In genomic region chr3:173221010-173221409, GRCh38 we compare ENCODE assay signal across 10 cellular contexts.
DNase-seq lines count a peak whose midpoint lies in the region; ATAC-seq and TF ChIP-seq lines count a peak whose summit lies in the region.
"Had no signal": no experiment of that assay in that cellular context is flagged by ENCODE, and none has a peak within 500 bp of the region (broad histone marks: within the 10 kb centered on the region; RNA-seq: fewer than 3 reads in every experiment).

No MANE protein-coding gene starts in this region.

- ATAC-seq in HG03520 (IDR thresholded peaks at IDR 0.05; ENCODE audit: unreplicated experiment): peak; percentile 53
- ATAC-seq: activated CD8-positive, alpha-beta T cell treated with anti-CD3 and anti-CD28 coated beads for 36 hours had no signal

- H3K27ac ChIP-seq in VCaP: no peak overlapping the region
- H3K27ac ChIP-seq: coronary artery had no signal

- TF ChIP-seq CTCF in VCaP (conservative IDR thresholded peaks at IDR 0.05): peak; percentile 81

- DNase-seq in EL (peak; percentile 28), kidney tubule cell (ENCODE audit: low spot score) (peak; percentile 25), SK-N-DZ (ENCODE audit: low spot score) (no peak), hepatic stellate cell (ENCODE audit: low spot score) (no peak)
- DNase-seq in activated CD4-positive, CD25-positive, alpha-beta regulatory T cell treated with anti-CD3 and anti-CD28 coated beads, Interleukin-2, amount 50 U/mL, for 72 hours: no peak
- DNase-seq: activated CD8-positive, alpha-beta T cell treated with anti-CD3 and anti-CD28 coated beads for 36 hours; NCI-H226 had no signal

Comparison
In these comparisons a context has a peak if more than half of its experiments do, and no peak if none do; other contexts are left out.
1. DNase-seq: peak in EL (single experiment) and kidney tubule cell (single experiment); none in SK-N-DZ (single experiment), activated CD4-positive, CD25-positive, alpha-beta regulatory T cell treated with anti-CD3 and anti-CD28 coated beads, Interleukin-2, amount 50 U/mL, for 72 hours (single experiment) and hepatic stellate cell (single experiment).